ENCODE assay signal across 1 cellular context in genomic region chr3:20213491-20213890, GRCh38. TPM values are rescaled to one million over a fixed set of nuclear protein-coding genes. Genes with fewer than 3 reads are reported as not detected.
"Had no signal": no experiment of that assay in that cellular context is flagged by ENCODE, and none has a peak within 500 bp of the region (broad histone marks: within the 10 kb centered on the region; RNA-seq: fewer than 3 reads in every experiment).

No MANE protein-coding gene starts in this region.

RNA-seq across cellular contexts. Expression of gene SGO1, which starts 27.5 kb away (rescaled TPM):
- total RNA-seq: upper lobe of right lung had no signal
